Comparison of ENCODE assay signal across 16 cellular contexts in the genomic region with DNA sequence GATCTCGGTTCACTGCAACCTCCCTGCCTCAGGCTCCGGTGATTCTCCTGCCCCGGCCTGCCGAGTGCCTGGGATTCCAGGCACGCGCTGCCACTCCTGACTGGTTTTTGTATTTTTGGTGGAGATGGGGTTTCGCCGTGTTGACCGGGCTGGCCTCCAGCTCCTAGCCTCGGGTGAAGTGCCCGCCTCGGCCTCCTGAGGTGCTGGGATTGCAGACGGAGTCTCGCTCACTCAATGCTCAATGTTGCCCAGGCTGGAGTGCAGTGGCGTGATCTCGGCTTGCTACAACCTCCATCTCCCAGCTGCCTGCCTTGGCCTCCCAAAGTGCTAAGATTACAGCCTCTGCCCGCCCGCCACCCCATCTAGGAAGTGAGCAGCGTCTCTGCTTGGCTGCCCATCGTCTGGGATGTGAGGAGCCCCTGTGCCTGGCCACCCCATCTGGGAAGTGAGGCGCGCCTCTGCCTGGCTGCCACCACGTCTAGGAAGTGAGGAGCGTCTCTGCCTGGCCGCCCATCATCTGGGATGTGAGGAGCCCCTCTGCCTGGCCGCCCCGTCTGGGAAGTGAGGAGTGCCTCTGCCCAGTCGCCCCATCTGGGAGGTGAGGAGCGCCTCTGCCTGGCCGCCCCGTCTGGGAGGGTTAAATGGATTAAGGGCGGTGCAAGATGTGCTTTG. TPM values are rescaled to one million over a fixed set of nuclear protein-coding genes. Genes with fewer than 3 reads are reported as not detected.
DNase-seq lines count a peak whose midpoint lies in the region; ATAC-seq and TF ChIP-seq lines count a peak whose summit lies in the region.
"Not testable (repeated sequence)": the region's sequence is repeated elsewhere in the genome, so short reads cannot be mapped to it uniquely, and the experiment has no call there.
"Had no signal": no experiment of that assay in that cellular context is flagged by ENCODE, and none has a peak within 500 bp of the region (broad histone marks: within the 10 kb centered on the region; RNA-seq: fewer than 3 reads in every experiment).

No MANE protein-coding gene starts in this region.

- H3K27ac Mint-ChIP-seq in glutamatergic neuron (ENCODE audit: unreplicated experiment) (peak overlapping the region; percentile 48), neural crest cell (ENCODE audit: unreplicated experiment) (peak overlapping the region; percentile 78)
- H3K27ac Mint-ChIP-seq in osteocyte (ENCODE audit: unreplicated experiment) = not testable (repeated sequence)
- H3K27ac Mint-ChIP-seq in stimulated activated naive B cell treated with anti-CD40 and anti-IgM and Interleukin-4, amounts not matched to agents 10 μg/mL and 1 μg/mL and 100 μg/mL, for 72 hours = peak overlapping the region; percentile 10

- peaks cover 14% of the 10 kb centered on the region for H3K36me3 Mint-ChIP-seq in glutamatergic neuron (ENCODE audit: unreplicated experiment)
- peaks cover 33% of the 10 kb centered on the region for H3K36me3 Mint-ChIP-seq in neural crest cell (ENCODE audit: low read depth)
- not testable (repeated sequence) for H3K36me3 Mint-ChIP-seq in osteocyte (ENCODE audit: unreplicated experiment); stimulated activated naive B cell treated with anti-CD40 and anti-IgM and Interleukin-4, amounts not matched to agents 10 μg/mL and 1 μg/mL and 100 μg/mL, for 72 hours

- not testable (repeated sequence) for H3K4me3 Mint-ChIP-seq in glutamatergic neuron (ENCODE audit: unreplicated experiment); neural crest cell; osteocyte (ENCODE audit: unreplicated experiment); stimulated activated naive B cell treated with anti-CD40 and anti-IgM and Interleukin-4, amounts not matched to agents 10 μg/mL and 1 μg/mL and 100 μg/mL, for 72 hours

- not testable (repeated sequence) for TF ChIP-seq CTCF in 22Rv1 (IDR thresholded peaks at IDR 0.05); RWPE1 (conservative IDR thresholded peaks at IDR 0.05; ENCODE audit: low read depth); glutamatergic neuron (IDR thresholded peaks at IDR 0.05; ENCODE audit: partially characterized antibody, unreplicated experiment); neural crest cell (conservative IDR thresholded peaks at IDR 0.05); osteocyte (IDR thresholded peaks at IDR 0.05)

- not testable (repeated sequence) for ATAC-seq in stimulated activated naive B cell treated with anti-CD40 and anti-IgM and Interleukin-4, amounts not matched to agents 10 μg/mL and 1 μg/mL and 100 μg/mL, for 72 hours (replicated peaks)

- not testable (repeated sequence) for H3K4me1 Mint-ChIP-seq in glutamatergic neuron (ENCODE audit: low read depth, unreplicated experiment); neural crest cell; osteocyte (ENCODE audit: unreplicated experiment); stimulated activated naive B cell treated with anti-CD40 and anti-IgM and Interleukin-4, amounts not matched to agents 10 μg/mL and 1 μg/mL and 100 μg/mL, for 72 hours

- H3K27ac ChIP-seq in 22Rv1 = 0 out of 2 replicates have a peak overlapping the region, but pooled peaks have one; percentile 98
- H3K27ac ChIP-seq in RWPE1 = peak overlapping the region; percentile 35; the same call in 1 of the 2 replicates

- POLR2A ChIA-PET in RWPE1 (lab: Yijun Ruan, JAX; ENCODE audit: low non-redundant PET) = not testable (repeated sequence)

- CTCF ChIA-PET in RWPE1 (lab: Yijun Ruan, JAX) = not testable (repeated sequence)

- peak; percentile 73 for DNase-seq in NCI-H82 (lab: John Stamatoyannopoulos, UW)
- DNase-seq in RWPE1 (ENCODE audit: low spot score); glutamatergic neuron; neural crest cell (ENCODE audit: low read depth, low spot score); stimulated activated naive B cell treated with anti-CD40 and anti-IgM and Interleukin-4, amounts not matched to agents 10 μg/mL and 1 μg/mL and 100 μg/mL, for 72 hours: not testable (repeated sequence)
- peak; percentile 70 for DNase-seq in osteocyte (ENCODE audit: extremely low spot score, unreplicated experiment)

- H3K27me3 Mint-ChIP-seq in glutamatergic neuron (ENCODE audit: unreplicated experiment); neural crest cell (ENCODE audit: low read depth); osteocyte (ENCODE audit: unreplicated experiment): not testable (repeated sequence)
- H3K27me3 Mint-ChIP-seq in stimulated activated naive B cell treated with anti-CD40 and anti-IgM and Interleukin-4, amounts not matched to agents 10 μg/mL and 1 μg/mL and 100 μg/mL, for 72 hours = peaks cover 0 to 12% of the 10 kb centered on the region in 2 donors

- not testable (repeated sequence) for H3K9me3 Mint-ChIP-seq in glutamatergic neuron (ENCODE audit: unreplicated experiment); neural crest cell; osteocyte (ENCODE audit: unreplicated experiment); stimulated activated naive B cell treated with anti-CD40 and anti-IgM and Interleukin-4, amounts not matched to agents 10 μg/mL and 1 μg/mL and 100 μg/mL, for 72 hours

RNA-seq across cellular contexts. Expression of gene SLC47A2, which starts 31.3 kb away (rescaled TPM):
- total RNA-seq in glutamatergic neuron (ENCODE audit: unreplicated experiment) = not detected
- not detected in 2 replicates for total RNA-seq in neural crest cell
- total RNA-seq in osteocyte = 0.16 and 0.24 TPM in 2 replicates
- total RNA-seq: A673; B cell; Calu3; CD4-positive, alpha-beta memory T cell; CD4-positive, alpha-beta T cell; CD4-positive, CD25-positive, alpha-beta regulatory T cell; CD8-positive, alpha-beta memory T cell; CD8-positive, alpha-beta T cell; Daoy had no signal

RNA-seq across cellular contexts. Expression of gene ALDH3A2, which starts 36.5 kb away (rescaled TPM):
- 42.6 TPM for total RNA-seq in glutamatergic neuron (ENCODE audit: unreplicated experiment)
- total RNA-seq in neural crest cell = 53.4 and 54.4 TPM in 2 replicates
- 87.5 and 97.1 TPM in 2 replicates for total RNA-seq in osteocyte
